ENCODE assay signal across 25 cellular contexts in the genomic region with DNA sequence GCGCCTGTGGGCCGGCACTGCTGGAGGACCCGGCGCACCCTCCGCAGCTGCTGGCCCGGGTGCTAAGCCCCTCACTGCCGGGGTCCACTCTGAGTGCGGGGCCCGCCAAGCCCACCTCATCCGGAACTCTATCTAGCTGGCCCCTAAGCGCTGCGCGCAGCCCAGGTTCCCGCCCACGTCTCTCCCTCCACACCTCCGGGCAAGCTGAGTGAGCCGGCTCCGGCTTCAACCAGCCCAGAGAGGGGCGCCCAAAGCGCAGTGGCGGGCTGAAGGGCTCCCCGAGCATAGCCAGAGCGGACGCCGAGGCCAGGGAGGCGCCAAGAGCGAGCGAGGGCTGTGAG.
"Had no signal": no experiment of that assay in that cellular context is flagged by ENCODE, and none has a peak within 500 bp of the region (broad histone marks: within the 10 kb centered on the region; RNA-seq: fewer than 3 reads in every experiment).

No MANE protein-coding gene starts in this region.

- H3K4me1 Mint-ChIP-seq: memory B cell; natural killer cell; stimulated activated effector memory CD8-positive, alpha-beta T cell treated with anti-CD3 and anti-CD28 coated beads, Interleukin-12 subunit alpha, Interleukin-12 subunit beta, amount 100 ng/mL, for 72 hours had no signal

- H3K4me3 Mint-ChIP-seq: memory B cell; natural killer cell; stimulated activated effector memory CD8-positive, alpha-beta T cell treated with anti-CD3 and anti-CD28 coated beads, Interleukin-12 subunit alpha, Interleukin-12 subunit beta, amount 100 ng/mL, for 72 hours; type B pancreatic cell had no signal

- H3K27me3 Mint-ChIP-seq: memory B cell, type B pancreatic cell had no signal

- H3K36me3 Mint-ChIP-seq: memory B cell; natural killer cell; stimulated activated effector memory CD8-positive, alpha-beta T cell treated with anti-CD3 and anti-CD28 coated beads, Interleukin-12 subunit alpha, Interleukin-12 subunit beta, amount 100 ng/mL, for 72 hours; type B pancreatic cell had no signal

- DNase-seq: cerebellar nuclear complex; dorsolateral prefrontal cortex; effector CD4-positive, alpha-beta T cell; foreskin keratinocyte; kidney; natural killer cell; stimulated activated CD4-positive, alpha-beta T cell treated with anti-CD3 and anti-CD28 coated beads, Interleukin-2, amount 100 ng/mL, for 24 hours; stimulated activated CD4-positive, alpha-beta T cell treated with anti-CD3 and anti-CD28 coated beads, Interleukin-4, amount 100 ng/mL, for 24 hours; stomach; tibial artery had no signal

- H2AFZ ChIP-seq: hepatocyte, parathyroid adenoma had no signal

- H3K9me3 ChIP-seq: gastroesophageal sphincter, neutrophil, prostate gland, right atrium auricular region, tibial artery had no signal

- H3K4me2 ChIP-seq: hepatocyte, smooth muscle cell had no signal

- H3K27ac Mint-ChIP-seq: memory B cell; natural killer cell; stimulated activated effector memory CD8-positive, alpha-beta T cell treated with anti-CD3 and anti-CD28 coated beads, Interleukin-12 subunit alpha, Interleukin-12 subunit beta, amount 100 ng/mL, for 72 hours; type B pancreatic cell had no signal

- H3K36me3 ChIP-seq: gastroesophageal sphincter, heart left ventricle, neutrophil, prostate gland, right atrium auricular region, stomach, tibial artery had no signal

- H3K4me1 ChIP-seq: foreskin keratinocyte, gastroesophageal sphincter, parathyroid adenoma, prostate gland, right atrium auricular region, stomach, tibial artery had no signal

- H3K4me3 ChIP-seq: dorsolateral prefrontal cortex, gastroesophageal sphincter, heart left ventricle, hepatocyte, lung, prostate gland, right atrium auricular region, smooth muscle cell, stomach, tibial artery had no signal

- H3K9ac ChIP-seq: parathyroid adenoma had no signal

- H3K27me3 ChIP-seq: dorsolateral prefrontal cortex, foreskin keratinocyte, gastroesophageal sphincter, heart left ventricle, hepatocyte, neutrophil, right atrium auricular region, stomach, tibial artery had no signal

- H3K9me3 Mint-ChIP-seq: memory B cell; natural killer cell; stimulated activated effector memory CD8-positive, alpha-beta T cell treated with anti-CD3 and anti-CD28 coated beads, Interleukin-12 subunit alpha, Interleukin-12 subunit beta, amount 100 ng/mL, for 72 hours had no signal

- H3K27ac ChIP-seq: dorsolateral prefrontal cortex, epithelial cell of prostate, foreskin keratinocyte, gastroesophageal sphincter, hepatocyte, neutrophil, parathyroid adenoma, prostate gland, right atrium auricular region, stomach, tibial artery had no signal

- ATAC-seq: foreskin keratinocyte; gastroesophageal sphincter; left lobe of liver; natural killer cell; sciatic nerve; stimulated activated effector memory CD8-positive, alpha-beta T cell treated with anti-CD3 and anti-CD28 coated beads, Interleukin-12 subunit alpha, Interleukin-12 subunit beta, amount 100 ng/mL, for 72 hours had no signal
